ENCODE assay signal across 8 cellular contexts in genomic region chr4:112075129-112075753, GRCh38.
DNase-seq lines count a peak whose midpoint lies in the region; ATAC-seq, FAIRE-seq and TF ChIP-seq lines count a peak whose summit lies in the region.

No MANE protein-coding gene starts in this region.

- TF ChIP-seq CTCF in gastroesophageal sphincter (IDR thresholded peaks at IDR 0.05) (peak; percentile 6 to 62 (median 34)), retinal pigment epithelial cell (conservative IDR thresholded peaks at IDR 0.05; ENCODE audit: low read depth, low read length) (peak; percentile 74)

- no peak for TF ChIP-seq EP300 in gastroesophageal sphincter (IDR thresholded peaks at IDR 0.05)

- no peaks in the 10 kb centered on the region for H3K36me3 ChIP-seq in gastroesophageal sphincter

- peak; percentile 86 for FAIRE-seq in GM12892 (lab: Jason Lieb, UNC)

- H3K4me1 Mint-ChIP-seq in activated CD4-positive, alpha-beta T cell treated with anti-CD3 and anti-CD28 coated beads, Interleukin-2, amount 10 ng/mL, durations not matched to agents 24 days and 14 days = no peaks in the 10 kb centered on the region
- H3K4me1 Mint-ChIP-seq in activated T-helper 1 cell treated with anti-CD3 and anti-CD28 coated beads, Interleukin-12 subunit alpha, Interleukin-12 subunit beta, Interleukin-2, Interleukin-4 antibody, amounts not matched to agents 30 ng/mL and 10 ng/mL and 1 ng/mL, durations not matched to agents 14 hours and 24 hours and 36 hours (ENCODE audit: low read depth) = no peaks in the 10 kb centered on the region

- H3K9me3 ChIP-seq in gastroesophageal sphincter = peaks cover 0 to 6% (median 0%) of the 10 kb centered on the region in 3 donors

- peaks cover 26% of the 10 kb centered on the region for H3K27me3 Mint-ChIP-seq in activated CD4-positive, alpha-beta T cell treated with anti-CD3 and anti-CD28 coated beads, Interleukin-2, amount 10 ng/mL, durations not matched to agents 24 days and 14 days
- H3K27me3 Mint-ChIP-seq in activated T-helper 1 cell treated with anti-CD3 and anti-CD28 coated beads, Interleukin-12 subunit alpha, Interleukin-12 subunit beta, Interleukin-2, Interleukin-4 antibody, amounts not matched to agents 30 ng/mL and 10 ng/mL and 1 ng/mL, durations not matched to agents 14 hours and 24 hours and 36 hours (ENCODE audit: insufficient read depth) = peaks cover 17% of the 10 kb centered on the region

- no peak overlapping the region for H3K27ac Mint-ChIP-seq in activated CD4-positive, alpha-beta T cell treated with anti-CD3 and anti-CD28 coated beads, Interleukin-2, amount 10 ng/mL, durations not matched to agents 24 days and 14 days
- H3K27ac Mint-ChIP-seq in activated T-helper 1 cell treated with anti-CD3 and anti-CD28 coated beads, Interleukin-12 subunit alpha, Interleukin-12 subunit beta, Interleukin-2, Interleukin-4 antibody, amounts not matched to agents 30 ng/mL and 10 ng/mL and 1 ng/mL, durations not matched to agents 14 hours and 24 hours and 36 hours = no peak overlapping the region

- DNase-seq in Ammon's horn (ENCODE audit: low spot score) (peak; percentile 25), GM12892 (ENCODE audit: insufficient read length) (no peak), NCI-H2029 (lab: John Stamatoyannopoulos, UW) (peak; percentile 19), retinal pigment epithelial cell (ENCODE audit: low read depth) (no peak)
- DNase-seq in activated CD4-positive, alpha-beta T cell treated with anti-CD3 and anti-CD28 coated beads, Interleukin-2, amount 10 ng/mL, durations not matched to agents 24 days and 14 days = peak; percentile 80
- DNase-seq in activated T-helper 1 cell treated with anti-CD3 and anti-CD28 coated beads, Interleukin-12 subunit alpha, Interleukin-12 subunit beta, Interleukin-2, Interleukin-4 antibody, amounts not matched to agents 30 ng/mL and 10 ng/mL and 1 ng/mL, durations not matched to agents 14 hours and 24 hours and 36 hours (ENCODE audit: low spot score) = no peak

- no peaks in the 10 kb centered on the region for H3K36me3 Mint-ChIP-seq in activated CD4-positive, alpha-beta T cell treated with anti-CD3 and anti-CD28 coated beads, Interleukin-2, amount 10 ng/mL, durations not matched to agents 24 days and 14 days (ENCODE audit: low read depth)
- H3K36me3 Mint-ChIP-seq in activated T-helper 1 cell treated with anti-CD3 and anti-CD28 coated beads, Interleukin-12 subunit alpha, Interleukin-12 subunit beta, Interleukin-2, Interleukin-4 antibody, amounts not matched to agents 30 ng/mL and 10 ng/mL and 1 ng/mL, durations not matched to agents 14 hours and 24 hours and 36 hours (ENCODE audit: low read depth) = no peaks in the 10 kb centered on the region

- intact Hi-C loops in activated CD4-positive, alpha-beta T cell treated with anti-CD3 and anti-CD28 coated beads, Interleukin-2, amount 10 ng/mL, durations not matched to agents 24 days and 14 days (cut with micrococcal nuclease) = no loop called here
- intact Hi-C loops in activated T-helper 1 cell treated with anti-CD3 and anti-CD28 coated beads, Interleukin-12 subunit alpha, Interleukin-12 subunit beta, Interleukin-2, Interleukin-4 antibody, amounts not matched to agents 30 ng/mL and 10 ng/mL and 1 ng/mL, durations not matched to agents 14 hours and 24 hours and 36 hours (cut with micrococcal nuclease) = loop anchor here (1.0 to 2.0 kb wide), 3 partner anchors 160 to 530 kb away; no protein-coding TSS in a partner anchor

- no peak overlapping the region for H3K4me3 Mint-ChIP-seq in activated CD4-positive, alpha-beta T cell treated with anti-CD3 and anti-CD28 coated beads, Interleukin-2, amount 10 ng/mL, durations not matched to agents 24 days and 14 days
- no peak overlapping the region for H3K4me3 Mint-ChIP-seq in activated T-helper 1 cell treated with anti-CD3 and anti-CD28 coated beads, Interleukin-12 subunit alpha, Interleukin-12 subunit beta, Interleukin-2, Interleukin-4 antibody, amounts not matched to agents 30 ng/mL and 10 ng/mL and 1 ng/mL, durations not matched to agents 14 hours and 24 hours and 36 hours

- TF ChIP-seq POLR2A in GM12892 (IDR thresholded peaks at IDR 0.05; ENCODE audit: low read depth, low read length) = no peak
- TF ChIP-seq POLR2A in gastroesophageal sphincter (IDR thresholded peaks at IDR 0.05) = no peak

- H3K27ac ChIP-seq in gastroesophageal sphincter = no peak overlapping the region

- H3K9me3 Mint-ChIP-seq in activated CD4-positive, alpha-beta T cell treated with anti-CD3 and anti-CD28 coated beads, Interleukin-2, amount 10 ng/mL, durations not matched to agents 24 days and 14 days = no peaks in the 10 kb centered on the region
- peaks cover 5% of the 10 kb centered on the region for H3K9me3 Mint-ChIP-seq in activated T-helper 1 cell treated with anti-CD3 and anti-CD28 coated beads, Interleukin-12 subunit alpha, Interleukin-12 subunit beta, Interleukin-2, Interleukin-4 antibody, amounts not matched to agents 30 ng/mL and 10 ng/mL and 1 ng/mL, durations not matched to agents 14 hours and 24 hours and 36 hours

- WGBS in gastroesophageal sphincter (ENCODE audit: low coverage in 1 of 2), 2 donors = 50% methylated on average over 4 of the region's 4 CpGs; no CpG with 5 or more reads in 1 of the 2 donors

- ATAC-seq in HG02678 (IDR thresholded peaks at IDR 0.05; ENCODE audit: unreplicated experiment) (peak; percentile 83), gastroesophageal sphincter (no peak)

- H3K4me3 ChIP-seq in gastroesophageal sphincter (no peak overlapping the region), retinal pigment epithelial cell (ENCODE audit: low read length) (no peak overlapping the region)

- H3K27me3 ChIP-seq in gastroesophageal sphincter = no peaks in the 10 kb centered on the region

- no peaks in the 10 kb centered on the region for H3K4me1 ChIP-seq in gastroesophageal sphincter

Comparison
In these comparisons a context has a peak if more than half of its experiments do, and no peak if none do; other contexts are left out.
1. DNase-seq: peak in Ammon's horn (single experiment), NCI-H2029 (single experiment) and activated CD4-positive, alpha-beta T cell treated with anti-CD3 and anti-CD28 coated beads, Interleukin-2, amount 10 ng/mL, durations not matched to agents 24 days and 14 days (single experiment); none in GM12892 (single experiment), retinal pigment epithelial cell (single experiment) and activated T-helper 1 cell treated with anti-CD3 and anti-CD28 coated beads, Interleukin-12 subunit alpha, Interleukin-12 subunit beta, Interleukin-2, Interleukin-4 antibody, amounts not matched to agents 30 ng/mL and 10 ng/mL and 1 ng/mL, durations not matched to agents 14 hours and 24 hours and 36 hours (single experiment).